27 cellular contexts compared by ENCODE assay signal in genomic region chr2:117661619-117662018, GRCh38.
"Had no signal": no experiment of that assay in that cellular context is flagged by ENCODE, and none has a peak within 500 bp of the region (broad histone marks: within the 10 kb centered on the region; RNA-seq: fewer than 3 reads in every experiment).

No MANE protein-coding gene starts in this region.

- H3K4me3 ChIP-seq: K562, SJSA1 had no signal

- H3K27me3 ChIP-seq: SJSA1 had no signal

- H3K4me3 Mint-ChIP-seq: activated CD8-positive, alpha-beta T cell treated with anti-CD3 and anti-CD28 coated beads for 36 hours; activated naive CD4-positive, alpha-beta T cell treated with anti-CD3 and anti-CD28 coated beads, Interleukin-2, amount 10 ng/mL, durations not matched to agents 7 days and 5 days; activated naive CD8-positive, alpha-beta T cell treated with anti-CD3 and anti-CD28 coated beads for 36 hours; activated T-cell treated with anti-CD3 and anti-CD28 coated beads, Interleukin-2, amount 50 U/mL, for 72 hours had no signal

- H3K27ac ChIP-seq: SJSA1, WERI-Rb-1 had no signal

- H3K9me3 Mint-ChIP-seq: activated CD8-positive, alpha-beta T cell treated with anti-CD3 and anti-CD28 coated beads for 36 hours; activated naive CD4-positive, alpha-beta T cell treated with anti-CD3 and anti-CD28 coated beads, Interleukin-2, amount 10 ng/mL, durations not matched to agents 7 days and 5 days; activated naive CD8-positive, alpha-beta T cell treated with anti-CD3 and anti-CD28 coated beads for 36 hours; activated T-helper 2 cell treated with anti-CD3 and anti-CD28 coated beads, Interferon-gamma antibody, Interleukin-2, Interleukin-4, amounts not matched to agents 10 μg/mL and 5 μg/mL and 100 μg/mL, durations not matched to agents 14 hours and 24 hours and 36 hours had no signal

- H3K4me1 Mint-ChIP-seq: activated naive CD4-positive, alpha-beta T cell treated with anti-CD3 and anti-CD28 coated beads, Interleukin-2, amount 10 ng/mL, durations not matched to agents 7 days and 5 days; activated naive CD8-positive, alpha-beta T cell treated with anti-CD3 and anti-CD28 coated beads for 36 hours had no signal

- ATAC-seq: activated CD4-positive, CD25-positive, alpha-beta regulatory T cell treated with anti-CD3 and anti-CD28 coated beads, Interleukin-2, amount 50 U/mL, for 24 hours; activated CD8-positive, alpha-beta T cell treated with anti-CD3 and anti-CD28 coated beads for 36 hours; activated T-cell treated with anti-CD3 and anti-CD28 coated beads, Interleukin-2, amount 50 U/mL, for 72 hours; K562; Panc1; Right ventricle myocardium inferior had no signal

- H3K27ac Mint-ChIP-seq: activated CD8-positive, alpha-beta T cell treated with anti-CD3 and anti-CD28 coated beads for 36 hours; activated naive CD4-positive, alpha-beta T cell treated with anti-CD3 and anti-CD28 coated beads, Interleukin-2, amount 10 ng/mL, durations not matched to agents 7 days and 5 days; activated naive CD8-positive, alpha-beta T cell treated with anti-CD3 and anti-CD28 coated beads for 36 hours; activated T-cell treated with anti-CD3 and anti-CD28 coated beads, Interleukin-2, amount 50 U/mL, for 72 hours; activated T-helper 2 cell treated with anti-CD3 and anti-CD28 coated beads, Interferon-gamma antibody, Interleukin-2, Interleukin-4, amounts not matched to agents 10 μg/mL and 5 μg/mL and 100 μg/mL, durations not matched to agents 14 hours and 24 hours and 36 hours had no signal

- H3K36me3 Mint-ChIP-seq: activated naive CD4-positive, alpha-beta T cell treated with anti-CD3 and anti-CD28 coated beads, Interleukin-2, amount 10 ng/mL, durations not matched to agents 7 days and 5 days; activated naive CD8-positive, alpha-beta T cell treated with anti-CD3 and anti-CD28 coated beads for 36 hours had no signal

- H3K27me3 Mint-ChIP-seq: activated naive CD4-positive, alpha-beta T cell treated with anti-CD3 and anti-CD28 coated beads, Interleukin-2, amount 10 ng/mL, durations not matched to agents 7 days and 5 days had no signal

- H3K4me1 ChIP-seq: SJSA1 had no signal

- H3K36me3 ChIP-seq: SJSA1, WERI-Rb-1 had no signal

- DNase-seq: activated CD4-positive, alpha-beta T cell treated with anti-CD3 and anti-CD28 coated beads for 4 hours; activated CD8-positive, alpha-beta memory T cell treated with anti-CD3 and anti-CD28 coated beads, Interleukin-2, amount 50 U/mL, for 4 hours; activated CD8-positive, alpha-beta T cell treated with anti-CD3 and anti-CD28 coated beads for 36 hours; activated gamma-delta T cell treated with Interleukin-2 at 50 U/mL for 16 hours; activated naive CD4-positive, alpha-beta T cell treated with anti-CD3 and anti-CD28 coated beads, Interleukin-2, amount 10 ng/mL, durations not matched to agents 7 days and 5 days; activated naive CD8-positive, alpha-beta T cell treated with anti-CD3 and anti-CD28 coated beads for 36 hours; activated T-cell treated with anti-CD3 and anti-CD28 coated beads, Interleukin-2, amount 50 U/mL, for 72 hours; Karpas-422; MM.1S; NCI-H146; NCI-H187 treated with DMSO at 0.1 percent for 48 hours; NCI-H2081 treated with DMSO at 0.1 percent for 48 hours; NCI-H2227 treated with DMSO at 0.1 percent for 48 hours; NCI-H446 treated with DMSO at 0.1 percent for 48 hours; NCI-H526; NCI-H82; NK-92 treated with Interleukin-12 subunit alpha and Interleukin-12 subunit beta, amount 100 ng/mL, for 24 hours; OCI-M1; RPMI8226; T-helper 1 cell had no signal
